Comparison of ENCODE assay signal across 9 cellular contexts in genomic region chr13:59750860-59751259, GRCh38.
DNase-seq lines count a peak whose midpoint lies in the region.
"Had no signal": no experiment of that assay in that cellular context is flagged by ENCODE, and none has a peak within 500 bp of the region (broad histone marks: within the 10 kb centered on the region; RNA-seq: fewer than 3 reads in every experiment).

No MANE protein-coding gene starts in this region.

- H3K36me3 ChIP-seq in H7 (replicated peaks; ENCODE audit: control insufficient read depth, insufficient read depth, low read length), result no peaks in the 10 kb centered on the region

- H3K4me3 ChIP-seq in H7 (ENCODE audit: insufficient read depth, low read depth, low read length), result no peak overlapping the region

- intact Hi-C loops in posterior cingulate gyrus (cut with DNase I), result no loop called here

- DNase-seq in H7 (peak; percentile 60), amniotic stem cell (lab: John Stamatoyannopoulos, UW) (peak; percentile 18), glomerular visceral epithelial cell (ENCODE audit: extremely low spot score) (peak; percentile 45), posterior cingulate gyrus (peak; percentile 21 to 95 (median 69)), RKO (ENCODE audit: low spot score) (no peak), NCI-H187 treated with DMSO at 0.1 percent for 48 hours (lab: John Stamatoyannopoulos, UW) (no peak), DMS79 (lab: John Stamatoyannopoulos, UW) (no peak), NCI-H2107 (lab: John Stamatoyannopoulos, UW) (no peak)
- DNase-seq: NCI-H1436 had no signal

- no peaks in the 10 kb centered on the region for H3K27me3 ChIP-seq in H7 (ENCODE audit: control insufficient read depth, insufficient read depth, low read length)

Comparison
In these comparisons a context has a peak if more than half of its experiments do, and no peak if none do; other contexts are left out.
1. DNase-seq: peak in H7 (single experiment), amniotic stem cell (single experiment), glomerular visceral epithelial cell (single experiment) and posterior cingulate gyrus (10 of 10); none in RKO (single experiment), NCI-H187 treated with DMSO at 0.1 percent for 48 hours (single experiment), DMS79 (single experiment) and NCI-H2107 (single experiment).